18 cellular contexts compared by ENCODE assay signal in the genomic region with DNA sequence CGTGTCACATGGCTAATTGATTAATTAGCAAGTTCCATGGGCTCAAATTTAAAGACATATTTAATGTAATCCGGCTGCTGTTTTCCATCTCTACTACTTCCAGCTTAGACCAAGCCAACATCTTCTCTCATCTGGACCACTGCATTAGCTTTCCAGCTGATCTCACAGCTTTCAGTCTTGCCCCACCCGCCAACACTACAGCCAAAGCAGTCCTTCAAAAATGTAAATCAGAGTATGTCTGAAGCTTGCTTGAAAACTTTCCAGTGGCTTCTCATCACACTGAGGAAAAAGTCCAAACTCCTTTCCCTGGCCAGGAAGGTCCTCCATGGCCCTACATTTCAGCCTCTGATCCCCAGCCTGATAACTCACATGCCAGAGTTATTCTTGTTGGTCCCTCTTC.
"Had no signal": no experiment of that assay in that cellular context is flagged by ENCODE, and none has a peak within 500 bp of the region (broad histone marks: within the 10 kb centered on the region; RNA-seq: fewer than 3 reads in every experiment).

No MANE protein-coding gene starts in this region.

- H3K4me3 ChIP-seq: esophagus muscularis mucosa, ovary, SJCRH30, stomach, transverse colon had no signal

- DNase-seq: activated CD4-positive, alpha-beta memory T cell treated with anti-CD3 and anti-CD28 coated beads, Interleukin-2, amount 10 ng/mL, durations not matched to agents 7 days and 5 days; activated naive CD4-positive, alpha-beta T cell treated with anti-CD3 and anti-CD28 coated beads for 36 hours; amniotic stem cell; brain microvascular endothelial cell; foreskin keratinocyte; head of caudate nucleus; left colon; mesendoderm; SJCRH30; stimulated activated CD4-positive, alpha-beta T cell treated with anti-CD3 and anti-CD28 coated beads, Interleukin-4, amount 100 ng/mL, for 1 hour; stimulated activated CD8-positive, alpha-beta memory T cell treated with anti-CD3 and anti-CD28 coated beads, Interleukin-4, amount 100 ng/mL, for 48 hours; stomach; SW 1271; T-helper 9 cell; transverse colon had no signal

- H3K27ac Mint-ChIP-seq: activated CD4-positive, alpha-beta memory T cell treated with anti-CD3 and anti-CD28 coated beads, Interleukin-2, amount 10 ng/mL, durations not matched to agents 7 days and 5 days; activated naive CD4-positive, alpha-beta T cell treated with anti-CD3 and anti-CD28 coated beads for 36 hours had no signal

- H3K9me3 Mint-ChIP-seq: activated CD4-positive, alpha-beta memory T cell treated with anti-CD3 and anti-CD28 coated beads, Interleukin-2, amount 10 ng/mL, durations not matched to agents 7 days and 5 days; activated naive CD4-positive, alpha-beta T cell treated with anti-CD3 and anti-CD28 coated beads for 36 hours; neural crest cell had no signal

- H3K9me3 ChIP-seq: esophagus muscularis mucosa, ovary, SJCRH30, stomach, transverse colon had no signal

- H3K27ac ChIP-seq: brain microvascular endothelial cell, foreskin keratinocyte, ovary, SJCRH30, stomach, transverse colon had no signal

- H3K4me1 ChIP-seq: foreskin keratinocyte, SJCRH30, stomach had no signal

- H3K36me3 ChIP-seq: ovary had no signal

- H3K4me3 Mint-ChIP-seq: activated CD4-positive, alpha-beta memory T cell treated with anti-CD3 and anti-CD28 coated beads, Interleukin-2, amount 10 ng/mL, durations not matched to agents 7 days and 5 days; activated naive CD4-positive, alpha-beta T cell treated with anti-CD3 and anti-CD28 coated beads for 36 hours; neural crest cell had no signal

- H3K27me3 ChIP-seq: brain microvascular endothelial cell, esophagus muscularis mucosa, foreskin keratinocyte, ovary, SJCRH30, stomach, transverse colon had no signal

- H3K27me3 Mint-ChIP-seq: activated CD4-positive, alpha-beta memory T cell treated with anti-CD3 and anti-CD28 coated beads, Interleukin-2, amount 10 ng/mL, durations not matched to agents 7 days and 5 days had no signal

- ATAC-seq: foreskin keratinocyte, left colon had no signal
